ENCODE assay signal across 13 cellular contexts in genomic region chr1:40396420-40396819, GRCh38. TPM values are rescaled to one million over a fixed set of nuclear protein-coding genes. Genes with fewer than 3 reads are reported as not detected.
DNase-seq lines count a peak whose midpoint lies in the region; ATAC-seq and TF ChIP-seq lines count a peak whose summit lies in the region.
"Had no signal": no experiment of that assay in that cellular context is flagged by ENCODE, and none has a peak within 500 bp of the region (broad histone marks: within the 10 kb centered on the region; RNA-seq: fewer than 3 reads in every experiment).

No MANE protein-coding gene starts in this region.

- intact Hi-C loops in right lobe of liver (cut with DNase I) = no loop called here
- intact Hi-C loops in tibial artery (cut with DNase I; ENCODE audit: low total_unique reads) = no loop called here

- CTCF ChIA-PET in activated CD4-positive, alpha-beta memory T cell treated with anti-CD3 and anti-CD28 coated beads, Interleukin-2, amount 10 ng/mL, durations not matched to agents 7 days and 5 days (lab: Charles Lee) = interaction anchor here (0.6 to 1.4 kb wide), 2 partner anchors 11 to 51 kb away, joined by 3 read pairs; no protein-coding TSS in a partner anchor

- no peak for ATAC-seq in activated T-cell treated with anti-CD3 and anti-CD28 coated beads, Interleukin-2, amount 50 U/mL, for 72 hours (replicated peaks in 1 of 2)
- no peak for ATAC-seq in activated T-cell treated with anti-CD3 and anti-CD28 coated beads, Interleukin-2, amount 50 U/mL, for 4 hours
- ATAC-seq in right lobe of liver = peak in 1 of 4 donors; percentile 3
- no peak for ATAC-seq in GM21786 (IDR thresholded peaks at IDR 0.05; ENCODE audit: unreplicated experiment)
- ATAC-seq in HG03196 (IDR thresholded peaks at IDR 0.05; ENCODE audit: unreplicated experiment) = no peak
- ATAC-seq: HCT116 had no signal

- POLR2A ChIA-PET in activated CD4-positive, alpha-beta memory T cell treated with anti-CD3 and anti-CD28 coated beads, Interleukin-2, amount 10 ng/mL, durations not matched to agents 7 days and 5 days (lab: Charles Lee) = interaction anchor here (28.4 kb wide), 1 partner anchor 15 kb away, joined by 997 read pairs; the partner anchor contains the start of gene SMAP2

- peaks cover 0 to 2% of the 10 kb centered on the region in 2 donors for H3K9me3 Mint-ChIP-seq in activated T-cell treated with anti-CD3 and anti-CD28 coated beads, Interleukin-2, amount 50 U/mL, for 72 hours
- no peaks in the 10 kb centered on the region for H3K9me3 Mint-ChIP-seq in activated T-cell treated with anti-CD3 and anti-CD28 coated beads, Interleukin-2, amount 50 U/mL, for 4 hours
- H3K9me3 Mint-ChIP-seq in activated CD4-positive, alpha-beta memory T cell treated with anti-CD3 and anti-CD28 coated beads, Interleukin-2, amount 10 ng/mL, durations not matched to agents 7 days and 5 days = no peaks in the 10 kb centered on the region

- H3K4me3 ChIP-seq in right lobe of liver (no peak overlapping the region), tibial artery (no peak overlapping the region)

- H3K9me3 ChIP-seq in right lobe of liver (no peaks in the 10 kb centered on the region), tibial artery (no peaks in the 10 kb centered on the region)

- 65% methylated on average over 1 of the region's 1 CpG for WGBS in right lobe of liver (ENCODE audit: insufficient coverage, low coverage, low lambda C conversion rate, missing lambda C conversion rate)

- peaks cover 95% of the 10 kb centered on the region for H3K4me1 Mint-ChIP-seq in activated T-cell treated with anti-CD3 and anti-CD28 coated beads, Interleukin-2, amount 50 U/mL, for 72 hours (ENCODE audit: low read depth)
- peaks cover 90% of the 10 kb centered on the region for H3K4me1 Mint-ChIP-seq in activated T-cell treated with anti-CD3 and anti-CD28 coated beads, Interleukin-2, amount 50 U/mL, for 4 hours (ENCODE audit: low read depth)
- peaks cover 91% of the 10 kb centered on the region for H3K4me1 Mint-ChIP-seq in activated CD4-positive, alpha-beta memory T cell treated with anti-CD3 and anti-CD28 coated beads, Interleukin-2, amount 10 ng/mL, durations not matched to agents 7 days and 5 days

- H3K27me3 ChIP-seq in right lobe of liver (no peaks in the 10 kb centered on the region), tibial artery (no peaks in the 10 kb centered on the region)

- H3K4me1 ChIP-seq in right lobe of liver = peaks cover 0 to 76% (median 19%) of the 10 kb centered on the region in 4 donors
- H3K4me1 ChIP-seq in tibial artery = peaks cover 0 to 88% (median 23%) of the 10 kb centered on the region in 4 donors

- no peak for TF ChIP-seq POLR2A in right lobe of liver (IDR thresholded peaks at IDR 0.05)

- no peak for TF ChIP-seq CTCF in right lobe of liver (IDR thresholded peaks at IDR 0.05)
- no peak for TF ChIP-seq CTCF in tibial artery (IDR thresholded peaks at IDR 0.05)

- peaks cover 17 to 31% of the 10 kb centered on the region in 2 donors for H3K36me3 Mint-ChIP-seq in activated T-cell treated with anti-CD3 and anti-CD28 coated beads, Interleukin-2, amount 50 U/mL, for 72 hours (ENCODE audit: insufficient read depth in 2 of 2)
- H3K36me3 Mint-ChIP-seq in activated T-cell treated with anti-CD3 and anti-CD28 coated beads, Interleukin-2, amount 50 U/mL, for 4 hours (ENCODE audit: insufficient read depth) = peaks cover 21% of the 10 kb centered on the region
- peaks cover 58% of the 10 kb centered on the region for H3K36me3 Mint-ChIP-seq in activated CD4-positive, alpha-beta memory T cell treated with anti-CD3 and anti-CD28 coated beads, Interleukin-2, amount 10 ng/mL, durations not matched to agents 7 days and 5 days (ENCODE audit: low read depth)

- H3K27ac Mint-ChIP-seq in activated T-cell treated with anti-CD3 and anti-CD28 coated beads, Interleukin-2, amount 50 U/mL, for 72 hours = peak overlapping the region; percentile 100
- peak overlapping the region; percentile 90 for H3K27ac Mint-ChIP-seq in activated CD4-positive, alpha-beta memory T cell treated with anti-CD3 and anti-CD28 coated beads, Interleukin-2, amount 10 ng/mL, durations not matched to agents 7 days and 5 days
- H3K27ac Mint-ChIP-seq: progenitor cell of endocrine pancreas had no signal

- peak overlapping the region; percentile 48 to 93 for H3K4me3 Mint-ChIP-seq in activated T-cell treated with anti-CD3 and anti-CD28 coated beads, Interleukin-2, amount 50 U/mL, for 72 hours
- no peak overlapping the region for H3K4me3 Mint-ChIP-seq in activated T-cell treated with anti-CD3 and anti-CD28 coated beads, Interleukin-2, amount 50 U/mL, for 4 hours
- H3K4me3 Mint-ChIP-seq in activated CD4-positive, alpha-beta memory T cell treated with anti-CD3 and anti-CD28 coated beads, Interleukin-2, amount 10 ng/mL, durations not matched to agents 7 days and 5 days = peak overlapping the region; percentile 41

- H3K36me3 ChIP-seq in right lobe of liver = no peaks in the 10 kb centered on the region
- no peaks in the 10 kb centered on the region for H3K36me3 ChIP-seq in tibial artery

- no peaks in the 10 kb centered on the region for H3K27me3 Mint-ChIP-seq in activated T-cell treated with anti-CD3 and anti-CD28 coated beads, Interleukin-2, amount 50 U/mL, for 72 hours (ENCODE audit: low read depth)
- no peaks in the 10 kb centered on the region for H3K27me3 Mint-ChIP-seq in activated T-cell treated with anti-CD3 and anti-CD28 coated beads, Interleukin-2, amount 50 U/mL, for 4 hours (ENCODE audit: low read depth)
- no peaks in the 10 kb centered on the region for H3K27me3 Mint-ChIP-seq in activated CD4-positive, alpha-beta memory T cell treated with anti-CD3 and anti-CD28 coated beads, Interleukin-2, amount 10 ng/mL, durations not matched to agents 7 days and 5 days
- H3K27me3 Mint-ChIP-seq: progenitor cell of endocrine pancreas had no signal

- H3K27ac ChIP-seq in right lobe of liver (peak overlapping the region; percentile 27 to 48 (median 34)), tibial artery (peak overlapping the region; percentile 53 to 57)

- no peak for DNase-seq in activated T-cell treated with anti-CD3 and anti-CD28 coated beads, Interleukin-2, amount 50 U/mL, for 72 hours
- no peak for DNase-seq in activated T-cell treated with anti-CD3 and anti-CD28 coated beads, Interleukin-2, amount 50 U/mL, for 4 hours
- DNase-seq in activated CD4-positive, alpha-beta memory T cell treated with anti-CD3 and anti-CD28 coated beads, Interleukin-2, amount 10 ng/mL, durations not matched to agents 7 days and 5 days = no peak
- DNase-seq in right lobe of liver (no peak), tibial artery (no peak), NCI-H1436 treated with DMSO at 0.1 percent for 48 hours (lab: John Stamatoyannopoulos, UW) (no peak)
- DNase-seq: activated CD4-positive, CD25-positive, alpha-beta regulatory T cell; islet precursor cell; NCI-H1417 had no signal

RNA-seq across cellular contexts. Expression of gene SMAP2, which starts 22.9 kb away (rescaled TPM):
- 100 to 1,000 TPM; 487 to 586 TPM for total RNA-seq in activated T-cell treated with anti-CD3 and anti-CD28 coated beads, Interleukin-2, amount 50 U/mL, for 72 hours
- 100 to 1,000 TPM; 128 to 153 (median 142) TPM for total RNA-seq in activated T-cell treated with anti-CD3 and anti-CD28 coated beads, Interleukin-2, amount 50 U/mL, for 4 hours
- 100 to 1,000 TPM; 172 to 173 TPM for total RNA-seq in activated CD4-positive, alpha-beta memory T cell treated with anti-CD3 and anti-CD28 coated beads, Interleukin-2, amount 10 ng/mL, durations not matched to agents 7 days and 5 days
- total RNA-seq in right lobe of liver = 10 to 100 TPM; 23.7 to 41.5 (median 36.2) TPM

RNA-seq across cellular contexts. Expression of gene ZFP69B, which starts 53.9 kb away (rescaled TPM):
- 1 to 10 TPM; 7.4 to 7.9 TPM for total RNA-seq in activated T-cell treated with anti-CD3 and anti-CD28 coated beads, Interleukin-2, amount 50 U/mL, for 72 hours
- 10 to 100 TPM in 1 of 3 donors, 1 to 10 TPM in 2; 8.0 to 10.1 (median 9.6) TPM for total RNA-seq in activated T-cell treated with anti-CD3 and anti-CD28 coated beads, Interleukin-2, amount 50 U/mL, for 4 hours
- 1 to 10 TPM; 5.4 to 5.9 TPM for total RNA-seq in activated CD4-positive, alpha-beta memory T cell treated with anti-CD3 and anti-CD28 coated beads, Interleukin-2, amount 10 ng/mL, durations not matched to agents 7 days and 5 days
- 1 to 10 TPM in 3 of 6 experiments, under 1 TPM in 3; 0.14 to 1.5 (median 0.87) TPM for total RNA-seq in right lobe of liver
